In genomic region chr12:45762185-45763110, GRCh38 we compare ENCODE assay signal across 8 cellular contexts. TPM values are rescaled to one million over a fixed set of nuclear protein-coding genes. Genes with fewer than 3 reads are reported as not detected.
DNase-seq lines count a peak whose midpoint lies in the region; TF ChIP-seq lines count a peak whose summit lies in the region.

No MANE protein-coding gene starts in this region.

- 58% methylated on average over 3 of the region's 3 CpGs for WGBS in prostate gland

- H3K27me3 ChIP-seq in prostate gland (replicated peaks; ENCODE audit: insufficient read depth) = no peaks in the 10 kb centered on the region

- DNase-seq in NCI-H82 (lab: John Stamatoyannopoulos, UW) = peak; percentile 34
- DNase-seq in NCI-H82 treated with DMSO at 0.1 percent for 48 hours (lab: John Stamatoyannopoulos, UW; ENCODE audit: unreplicated experiment) = no peak
- peak; percentile 38 for DNase-seq in HT1080 (ENCODE audit: low read depth)
- DNase-seq in SK-N-MC (ENCODE audit: low read depth, low spot score) = peak; percentile 40
- peak; percentile 40 to 70 for DNase-seq in foreskin fibroblast
- DNase-seq in prostate gland (ENCODE audit: low spot score) = peak; percentile 23
- no peak for DNase-seq in effector CD4-positive, alpha-beta T cell
- no peak for DNase-seq in SHP77 treated with DMSO at 0.1 percent for 48 hours (lab: John Stamatoyannopoulos, UW)

- TF ChIP-seq POLR2A in prostate gland (IDR thresholded peaks at IDR 0.05) = no peak

- intact Hi-C loops in prostate gland (cut with DNase I) = loop anchor here (10.0 kb wide), 1 partner anchor 232 kb away; the partner anchor contains the start of gene SCAF11

- H3K36me3 ChIP-seq in SK-N-MC (ENCODE audit: insufficient read depth, low read length) (peaks cover 17% of the 10 kb centered on the region), prostate gland (no peaks in the 10 kb centered on the region)

- H3K27ac ChIP-seq in SK-N-MC (no peak overlapping the region), prostate gland (no peak overlapping the region)

- TF ChIP-seq CTCF in foreskin fibroblast (IDR thresholded peaks at IDR 0.05; ENCODE audit: low read depth, low read length) = peak; percentile 66
- TF ChIP-seq CTCF in prostate gland (IDR thresholded peaks at IDR 0.05) = peak; percentile 13 to 63 (median 52)

- H3K4me1 ChIP-seq in prostate gland (replicated peaks) = no peaks in the 10 kb centered on the region

- H3K4me3 ChIP-seq in SK-N-MC (no peak overlapping the region), foreskin fibroblast (ENCODE audit: low read depth in 1 of 2, low read length in 2 of 2) (no peak overlapping the region), prostate gland (no peak overlapping the region)

- H3K9ac ChIP-seq in SK-N-MC (ENCODE audit: insufficient read length) = no peak overlapping the region

- no peaks in the 10 kb centered on the region for H3K9me3 ChIP-seq in SK-N-MC (ENCODE audit: low read depth, low read length)
- H3K9me3 ChIP-seq in prostate gland = no peaks in the 10 kb centered on the region

RNA-seq across cellular contexts. Expression of gene ARID2, which starts 32.9 kb away (rescaled TPM):
- 8.8 and 12.8 TPM in 2 replicates for total RNA-seq in HT1080 (2014; rRNA removed; shearing (Covaris generic))
- 6.4 and 8.5 TPM in 2 replicates for polyA plus RNA-seq in HT1080 (2015; cell fraction: cytosol; rRNA removed)
- polyA plus RNA-seq in HT1080 (2015; cell fraction: nucleus; rRNA removed) = 16.7 and 17.3 TPM in 2 replicates
- total RNA-seq in prostate gland = 10 to 100 TPM; 29.5 to 47.3 TPM

Comparison
In these comparisons a context has a peak if more than half of its experiments do, and no peak if none do; other contexts are left out.
1. DNase-seq: peak in NCI-H82 (single experiment), HT1080 (single experiment), SK-N-MC (single experiment), foreskin fibroblast (2 of 2) and prostate gland (single experiment); none in NCI-H82 treated with DMSO at 0.1 percent for 48 hours (single experiment), effector CD4-positive, alpha-beta T cell (single experiment) and SHP77 treated with DMSO at 0.1 percent for 48 hours (single experiment).